In the genomic region with DNA sequence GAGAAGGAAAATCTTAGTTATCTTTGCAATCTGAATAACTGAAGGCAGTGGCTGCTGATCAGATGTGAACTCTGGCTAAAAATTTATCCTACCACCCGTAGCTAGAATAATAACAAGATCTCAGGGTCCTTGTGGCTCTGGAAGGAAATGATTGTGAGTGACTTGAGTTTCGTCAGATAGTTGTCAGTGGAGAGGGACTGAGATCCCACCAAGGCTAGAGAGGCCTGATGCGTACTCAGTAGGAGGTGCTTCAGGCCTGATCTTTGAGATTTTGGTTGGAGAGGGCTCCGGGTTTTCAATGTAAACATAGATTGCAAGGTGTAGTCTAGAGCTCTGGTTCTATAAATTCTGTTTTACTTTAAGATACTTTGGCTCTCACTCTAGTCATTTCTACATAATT, we compare ENCODE assay signal across 8 cellular contexts. TPM values are rescaled to one million over a fixed set of nuclear protein-coding genes. Genes with fewer than 3 reads are reported as not detected.
DNase-seq lines count a peak whose midpoint lies in the region; ATAC-seq and TF ChIP-seq lines count a peak whose summit lies in the region.

No MANE protein-coding gene starts in this region.

- H3K36me3 ChIP-seq in left ventricle myocardium inferior (peaks cover 22% of the 10 kb centered on the region), adipocyte (ENCODE audit: control insufficient read depth, insufficient read depth, low read length, severe bottlenecking) (peaks cover 45% of the 10 kb centered on the region), mucosa of rectum (ENCODE audit: control insufficient read depth in 2 of 2, insufficient read depth in 2 of 2, low read length in 2 of 2) (peaks cover 21 to 26% of the 10 kb centered on the region in 2 donors), uterus (no peaks in the 10 kb centered on the region)

- H3K4me3 ChIP-seq in left ventricle myocardium inferior (peak overlapping the region; percentile 83), adipocyte (ENCODE audit: low read length) (peak overlapping the region; percentile 80), mucosa of rectum (ENCODE audit: low read length in 2 of 2) (peak overlapping the region; percentile 80 to 82), uterus (peak overlapping the region in 1 of 2 donors; percentile 74)

- TF ChIP-seq CTCF in left ventricle myocardium inferior (IDR thresholded peaks at IDR 0.05; ENCODE audit: borderline replicate concordance) = no peak
- TF ChIP-seq CTCF in uterus (IDR thresholded peaks at IDR 0.05) = no peak

- H3K9me3 ChIP-seq in left ventricle myocardium inferior (replicated peaks) (no peaks in the 10 kb centered on the region), adipocyte (ENCODE audit: control insufficient read depth, low read length) (no peaks in the 10 kb centered on the region), mucosa of rectum (ENCODE audit: control insufficient read depth in 2 of 2, low read length in 2 of 2) (no peaks in the 10 kb centered on the region), uterus (no peaks in the 10 kb centered on the region)

- peaks cover 60% of the 10 kb centered on the region for H3K4me1 ChIP-seq in left ventricle myocardium inferior
- peaks cover 33% of the 10 kb centered on the region for H3K4me1 ChIP-seq in adipocyte (ENCODE audit: control insufficient read depth, insufficient read depth, low read length)
- peaks cover 31 to 34% of the 10 kb centered on the region in 2 donors for H3K4me1 ChIP-seq in mucosa of rectum (ENCODE audit: control insufficient read depth in 2 of 2, insufficient read depth in 2 of 2, low read length in 2 of 2)
- peaks cover 0 to 4% of the 10 kb centered on the region in 2 donors for H3K4me1 ChIP-seq in uterus

- ATAC-seq in Right ventricle myocardium superior (ENCODE audit: poor library complexity) (no peak), GM18511 (IDR thresholded peaks at IDR 0.05; ENCODE audit: unreplicated experiment) (no peak)

- intact Hi-C loops in left ventricle myocardium inferior (cut with micrococcal nuclease) (no loop called here), Right ventricle myocardium superior (cut with DNase I) (loop anchor here (5.0 kb wide), 1 partner anchor 36 kb away; no protein-coding TSS in a partner anchor), uterus (cut with DNase I; ENCODE audit: low total_unique reads) (no loop called here)

- no peak overlapping the region for H3K9ac ChIP-seq in adipocyte (ENCODE audit: low read length)
- H3K9ac ChIP-seq in mucosa of rectum (ENCODE audit: low read depth in 1 of 2, low read length in 2 of 2) = peak overlapping the region in 1 of 2 donors; percentile 50

- H3K27ac ChIP-seq in left ventricle myocardium inferior (replicated peaks) (peak overlapping the region; percentile 98), mucosa of rectum (ENCODE audit: low read depth in 2 of 2, low read length in 2 of 2) (peak overlapping the region; percentile 33 to 94), uterus (peak overlapping the region; percentile 95 to 97)

- H3K27me3 ChIP-seq in left ventricle myocardium inferior (ENCODE audit: low read depth) (no peaks in the 10 kb centered on the region), adipocyte (replicated peaks; ENCODE audit: control insufficient read depth, insufficient read depth, low read length) (no peaks in the 10 kb centered on the region), mucosa of rectum (ENCODE audit: control insufficient read depth in 2 of 2, insufficient read depth in 2 of 2, low read length in 2 of 2) (no peaks in the 10 kb centered on the region), uterus (no peaks in the 10 kb centered on the region)

- no peak for DNase-seq in left ventricle myocardium inferior
- no peak for DNase-seq in Right ventricle myocardium superior
- DNase-seq in adipocyte (ENCODE audit: low read depth) = no peak
- DNase-seq in uterus = no peak
- DNase-seq in GDM1 (lab: John Stamatoyannopoulos, UW) = no peak
- no peak for DNase-seq in LoVo (ENCODE audit: low spot score)

- no peak for TF ChIP-seq POLR2A in uterus (IDR thresholded peaks at IDR 0.05)

RNA-seq across cellular contexts. Expression of a gene that starts 1.4 kb away (rescaled TPM):
- total RNA-seq in left ventricle myocardium inferior = 40.9 TPM
- total RNA-seq in Right ventricle myocardium superior = 39.7 TPM
- total RNA-seq in uterus = 100 to 1,000 TPM in 1 of 4 donors, 10 to 100 TPM in 3; 26.8 to 234 (median 47.2) TPM

RNA-seq across cellular contexts. Expression of a gene that starts 13.5 kb away (rescaled TPM):
- total RNA-seq in left ventricle myocardium inferior (11.7 TPM), Right ventricle myocardium superior (19.1 TPM), uterus (10 to 100 TPM; 14.1 to 49.0 (median 31.9) TPM)

RNA-seq across cellular contexts. Expression of a gene that starts 22.7 kb away (rescaled TPM):
- 17.7 TPM for total RNA-seq in left ventricle myocardium inferior
- total RNA-seq in Right ventricle myocardium superior = 18.4 TPM
- 10 to 100 TPM; 25.6 to 36.6 (median 27.1) TPM for total RNA-seq in uterus

RNA-seq across cellular contexts. Expression of a gene that starts 56.6 kb away (rescaled TPM):
- total RNA-seq in left ventricle myocardium inferior (8.7 TPM), Right ventricle myocardium superior (9.3 TPM), uterus (10 to 100 TPM; 13.8 to 65.9 (median 23.8) TPM)
